In genomic region chr19:16836906-16837362, GRCh38 we compare ENCODE assay signal across 1 cellular context.
TF ChIP-seq lines count a peak whose summit lies in the region.

No MANE protein-coding gene starts in this region.

TF ChIP-seq in H1, 55 proteins besides CTCF, POLR2A, EP300 and RAD21:
- TF ChIP-seq TBP (IDR thresholded peaks at IDR 0.05; ENCODE audit: low read depth, low read length) (no peak), POLR2AphosphoS5 (IDR thresholded peaks at IDR 0.05; ENCODE audit: low read depth, low read length) (no peak), ZNF274 (IDR thresholded peaks at IDR 0.05; ENCODE audit: borderline replicate concordance, extremely low read depth, low read length) (no peak), TAF7 (optimal IDR thresholded peaks at IDR 0.05; ENCODE audit: borderline replicate concordance, low read depth, low read length) (no peak), CREB1 (IDR thresholded peaks at IDR 0.05) (no peak), JUND (IDR thresholded peaks at IDR 0.05; ENCODE audit: low read length) (no peak), SUZ12 (IDR thresholded peaks at IDR 0.05; ENCODE audit: low read length) (no peak), RXRA (IDR thresholded peaks at IDR 0.05; ENCODE audit: insufficient read depth, low read depth, low read length) (no peak), TCF12 (IDR thresholded peaks at IDR 0.05; ENCODE audit: low read depth, low read length) (no peak), TAF1 (IDR thresholded peaks at IDR 0.05; ENCODE audit: low read depth, low read length) (no peak), SAP30 (IDR thresholded peaks at IDR 0.05; ENCODE audit: insufficient read depth, insufficient replicate concordance, low read length) (no peak), NRF1 (IDR thresholded peaks at IDR 0.05; ENCODE audit: low read depth, low read length) (no peak), CBX8 (IDR thresholded peaks at IDR 0.05; ENCODE audit: borderline replicate concordance, low read depth, low read length) (no peak), RFX5 (IDR thresholded peaks at IDR 0.05; ENCODE audit: borderline replicate concordance, low read depth, low read length) (no peak), GABPA (IDR thresholded peaks at IDR 0.05; ENCODE audit: borderline replicate concordance, insufficient read depth, low read length) (no peak), EGR1 (IDR thresholded peaks at IDR 0.05; ENCODE audit: borderline replicate concordance, low read depth, low read length) (no peak), SIRT6 (IDR thresholded peaks at IDR 0.05; ENCODE audit: low read length) (no peak)
